ENCODE assay signal across 1 cellular context in the genomic region with DNA sequence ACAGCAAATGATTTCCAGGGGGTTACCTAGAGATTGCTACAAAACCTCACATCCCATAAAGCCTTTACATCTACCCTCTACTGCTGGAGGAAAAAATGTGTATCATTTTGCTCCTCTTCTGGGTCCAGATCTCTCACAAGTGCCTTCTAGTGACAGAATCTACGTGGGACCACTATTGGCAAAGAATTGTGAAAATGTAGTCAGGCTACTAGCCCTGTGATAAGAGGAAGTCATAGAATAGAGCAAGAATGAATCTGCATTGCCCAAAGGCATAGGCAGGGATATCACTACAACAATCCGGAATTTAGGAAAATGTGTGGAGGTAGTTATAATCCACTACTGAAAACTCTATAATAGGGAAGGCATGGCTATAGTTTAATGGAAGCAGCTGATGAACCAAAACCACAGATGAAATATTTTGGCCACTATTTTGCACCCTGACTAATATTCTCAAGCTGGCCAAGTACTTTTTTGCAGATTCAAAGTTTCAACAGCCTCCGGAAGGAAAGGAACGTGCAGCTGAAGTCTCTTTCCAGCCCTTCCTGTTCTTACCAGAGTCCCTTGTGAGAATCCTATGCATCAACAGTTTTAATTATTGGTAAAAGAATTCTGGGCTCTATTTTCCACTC.
TF ChIP-seq lines count a peak whose summit lies in the region.

No MANE protein-coding gene starts in this region.

TF ChIP-seq in GM23338, 12 proteins besides CTCF, POLR2A, EP300 and RAD21 (continued from another document):
- TF ChIP-seq, protein P1, sequence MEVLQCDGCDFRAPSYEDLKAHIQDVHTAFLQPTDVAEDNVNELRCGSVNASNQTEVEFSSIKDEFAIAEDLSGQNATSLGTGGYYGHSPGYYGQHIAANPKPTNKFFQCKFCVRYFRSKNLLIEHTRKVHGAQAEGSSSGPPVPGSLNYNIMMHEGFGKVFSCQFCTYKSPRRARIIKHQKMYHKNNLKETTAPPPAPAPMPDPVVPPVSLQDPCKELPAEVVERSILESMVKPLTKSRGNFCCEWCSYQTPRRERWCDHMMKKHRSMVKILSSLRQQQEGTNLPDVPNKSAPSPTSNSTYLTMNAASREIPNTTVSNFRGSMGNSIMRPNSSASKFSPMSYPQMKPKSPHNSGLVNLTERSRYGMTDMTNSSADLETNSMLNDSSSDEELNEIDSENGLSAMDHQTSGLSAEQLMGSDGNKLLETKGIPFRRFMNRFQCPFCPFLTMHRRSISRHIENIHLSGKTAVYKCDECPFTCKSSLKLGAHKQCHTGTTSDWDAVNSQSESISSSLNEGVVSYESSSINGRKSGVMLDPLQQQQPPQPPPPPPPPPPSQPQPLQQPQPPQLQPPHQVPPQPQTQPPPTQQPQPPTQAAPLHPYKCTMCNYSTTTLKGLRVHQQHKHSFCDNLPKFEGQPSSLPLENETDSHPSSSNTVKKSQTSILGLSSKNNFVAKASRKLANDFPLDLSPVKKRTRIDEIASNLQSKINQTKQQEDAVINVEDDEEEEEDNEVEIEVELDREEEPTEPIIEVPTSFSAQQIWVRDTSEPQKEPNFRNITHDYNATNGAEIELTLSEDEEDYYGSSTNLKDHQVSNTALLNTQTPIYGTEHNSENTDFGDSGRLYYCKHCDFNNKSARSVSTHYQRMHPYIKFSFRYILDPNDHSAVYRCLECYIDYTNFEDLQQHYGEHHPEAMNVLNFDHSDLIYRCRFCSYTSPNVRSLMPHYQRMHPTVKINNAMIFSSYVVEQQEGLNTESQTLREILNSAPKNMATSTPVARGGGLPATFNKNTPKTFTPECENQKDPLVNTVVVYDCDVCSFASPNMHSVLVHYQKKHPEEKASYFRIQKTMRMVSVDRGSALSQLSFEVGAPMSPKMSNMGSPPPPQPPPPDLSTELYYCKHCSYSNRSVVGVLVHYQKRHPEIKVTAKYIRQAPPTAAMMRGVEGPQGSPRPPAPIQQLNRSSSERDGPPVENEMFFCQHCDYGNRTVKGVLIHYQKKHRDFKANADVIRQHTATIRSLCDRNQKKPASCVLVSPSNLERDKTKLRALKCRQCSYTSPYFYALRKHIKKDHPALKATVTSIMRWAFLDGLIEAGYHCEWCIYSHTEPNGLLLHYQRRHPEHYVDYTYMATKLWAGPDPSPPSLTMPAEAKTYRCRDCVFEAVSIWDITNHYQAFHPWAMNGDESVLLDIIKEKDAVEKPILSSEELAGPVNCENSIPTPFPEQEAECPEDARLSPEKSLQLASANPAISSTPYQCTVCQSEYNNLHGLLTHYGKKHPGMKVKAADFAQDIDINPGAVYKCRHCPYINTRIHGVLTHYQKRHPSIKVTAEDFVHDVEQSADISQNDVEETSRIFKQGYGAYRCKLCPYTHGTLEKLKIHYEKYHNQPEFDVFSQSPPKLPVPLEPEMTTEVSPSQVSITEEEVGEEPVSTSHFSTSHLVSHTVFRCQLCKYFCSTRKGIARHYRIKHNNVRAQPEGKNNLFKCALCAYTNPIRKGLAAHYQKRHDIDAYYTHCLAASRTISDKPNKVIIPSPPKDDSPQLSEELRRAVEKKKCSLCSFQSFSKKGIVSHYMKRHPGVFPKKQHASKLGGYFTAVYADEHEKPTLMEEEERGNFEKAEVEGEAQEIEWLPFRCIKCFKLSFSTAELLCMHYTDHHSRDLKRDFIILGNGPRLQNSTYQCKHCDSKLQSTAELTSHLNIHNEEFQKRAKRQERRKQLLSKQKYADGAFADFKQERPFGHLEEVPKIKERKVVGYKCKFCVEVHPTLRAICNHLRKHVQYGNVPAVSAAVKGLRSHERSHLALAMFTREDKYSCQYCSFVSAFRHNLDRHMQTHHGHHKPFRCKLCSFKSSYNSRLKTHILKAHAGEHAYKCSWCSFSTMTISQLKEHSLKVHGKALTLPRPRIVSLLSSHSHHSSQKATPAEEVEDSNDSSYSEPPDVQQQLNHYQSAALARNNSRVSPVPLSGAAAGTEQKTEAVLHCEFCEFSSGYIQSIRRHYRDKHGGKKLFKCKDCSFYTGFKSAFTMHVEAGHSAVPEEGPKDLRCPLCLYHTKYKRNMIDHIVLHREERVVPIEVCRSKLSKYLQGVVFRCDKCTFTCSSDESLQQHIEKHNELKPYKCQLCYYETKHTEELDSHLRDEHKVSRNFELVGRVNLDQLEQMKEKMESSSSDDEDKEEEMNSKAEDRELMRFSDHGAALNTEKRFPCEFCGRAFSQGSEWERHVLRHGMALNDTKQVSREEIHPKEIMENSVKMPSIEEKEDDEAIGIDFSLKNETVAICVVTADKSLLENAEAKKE (CRISPR knock-in tag; IDR thresholded peaks at IDR 0.05): no peak
- TF ChIP-seq CREB1 (CRISPR knock-in tag; IDR thresholded peaks at IDR 0.05; ENCODE audit: low read depth): no peak
- TF ChIP-seq ZNF114 (CRISPR knock-in tag; IDR thresholded peaks at IDR 0.05): no peak
- TF ChIP-seq POLR2AphosphoS5 (IDR thresholded peaks at IDR 0.05; ENCODE audit: low read depth): no peak
- TF ChIP-seq EZH2 (IDR thresholded peaks at IDR 0.05; ENCODE audit: low read depth, unreplicated experiment): no peak
